In genomic region chr3:112136959-112137693, GRCh38 we compare ENCODE assay signal across 8 cellular contexts. TPM values are rescaled to one million over a fixed set of nuclear protein-coding genes. Genes with fewer than 3 reads are reported as not detected.
DNase-seq lines count a peak whose midpoint lies in the region; ATAC-seq and TF ChIP-seq lines count a peak whose summit lies in the region.

No MANE protein-coding gene starts in this region.

- H3K27me3 ChIP-seq in A673 (replicated peaks; ENCODE audit: insufficient read depth, low read depth, low read length, poor library complexity) = no peaks in the 10 kb centered on the region
- H3K27me3 ChIP-seq in body of pancreas = no peaks in the 10 kb centered on the region
- no peaks in the 10 kb centered on the region for H3K27me3 ChIP-seq in tibial nerve

- H3K4me1 ChIP-seq in A673 (ENCODE audit: insufficient read depth, low read length, poor library complexity, severe bottlenecking) (no peaks in the 10 kb centered on the region), body of pancreas (peaks cover 21% of the 10 kb centered on the region), tibial nerve (peaks cover 0 to 16% (median 6%) of the 10 kb centered on the region in 4 donors)

- H3K27ac ChIP-seq in A673 (ENCODE audit: low read depth, low read length, poor library complexity, severe bottlenecking) (no peak overlapping the region), body of pancreas (no peak overlapping the region), tibial nerve (peak overlapping the region in 2 of 4 donors; percentile 13 to 21)

- H3K9me3 ChIP-seq in A673 (ENCODE audit: low read depth, low read length, poor library complexity, severe bottlenecking) (no peaks in the 10 kb centered on the region), body of pancreas (no peaks in the 10 kb centered on the region), tibial nerve (no peaks in the 10 kb centered on the region)

- intact Hi-C loops in A673 (cut with micrococcal nuclease; ENCODE audit: unreplicated experiment) (loop anchor here (2.0 to 10.0 kb wide), 2 partner anchors 178 to 382 kb away; no protein-coding TSS in a partner anchor), body of pancreas (cut with DNase I) (no loop called here)

- peak; percentile 28 for ATAC-seq in HG03520 (IDR thresholded peaks at IDR 0.05; ENCODE audit: unreplicated experiment)
- ATAC-seq in body of pancreas = no peak

- BruUV-seq in A673 (replicated peaks; lab: Mats Ljungman, UMichigan) = no TSS peak

- 43 to 55% methylated on average over 5 of the region's 5 CpGs for whole genome bisulfite sequencing in body of pancreas, 2 donors
- WGBS in tibial nerve, 2 donors = 26 to 32% methylated on average over 5 of the region's 5 CpGs

- DNase-seq in A673 (ENCODE audit: low spot score) (peak; percentile 71), GM10248 (ENCODE audit: extremely low spot score) (no peak), NOMO-1 treated with dmso at 0.1 percent for 144 hours (lab: John Stamatoyannopoulos, UW; ENCODE audit: unreplicated experiment) (peak; percentile 15), body of pancreas (no peak), kidney glomerular epithelial cell (lab: John Stamatoyannopoulos, UW) (peak; percentile 64), tibial nerve (ENCODE audit: low spot score in 2 of 2) (peak in 1 of 2 donors; percentile 41), SKM-1 treated with dmso at 0.1 percent for 144 hours (lab: John Stamatoyannopoulos, UW; ENCODE audit: unreplicated experiment) (no peak)

- no peak overlapping the region for H3K4me3 ChIP-seq in A673 (ENCODE audit: low read depth, low read length, poor library complexity, severe bottlenecking)
- no peak overlapping the region for H3K4me3 ChIP-seq in body of pancreas
- no peak overlapping the region for H3K4me3 ChIP-seq in tibial nerve

- peak; percentile 77 for TF ChIP-seq CTCF in A673 (conservative IDR thresholded peaks at IDR 0.05; ENCODE audit: low read depth, low read length)
- peak; percentile 72 for TF ChIP-seq CTCF in GM10248 (IDR thresholded peaks at IDR 0.05; ENCODE audit: control extremely low read depth, extremely low read depth, low read depth, missing control alignments)
- TF ChIP-seq CTCF in body of pancreas (IDR thresholded peaks at IDR 0.05) = peak in 6 of 7 experiments; percentile 4 to 41 (median 27)
- TF ChIP-seq CTCF in tibial nerve (IDR thresholded peaks at IDR 0.05) = peak in 4 of 5 experiments; percentile 24 to 57 (median 50)

- POLR2A ChIA-PET in A673 (lab: Charles Lee; ENCODE audit: low non-redundant PET) (no interaction called here), GM10248 (lab: Yijun Ruan, JAX) (no interaction called here)

- TF ChIP-seq EP300 in tibial nerve (IDR thresholded peaks at IDR 0.05) = no peak

- H3K36me3 ChIP-seq in A673 (ENCODE audit: insufficient read depth, low read length, poor library complexity, severe bottlenecking) = no peaks in the 10 kb centered on the region
- H3K36me3 ChIP-seq in body of pancreas (replicated peaks in 1 of 2; ENCODE audit: insufficient read depth in 1 of 2, low read depth in 2 of 2) = no peaks in the 10 kb centered on the region
- no peaks in the 10 kb centered on the region for H3K36me3 ChIP-seq in tibial nerve

- CTCF ChIA-PET in A673 (lab: Charles Lee) = interaction anchor here (0.5 to 1.2 kb wide), 4 partner anchors 147 to 407 kb away, joined by 3 to 5 read pairs (median 4); partner anchors contain the start of gene SLC9C1
- CTCF ChIA-PET in GM10248 (lab: Yijun Ruan, JAX) = interaction anchor here (0.7 to 5.2 kb wide), 46 partner anchors 9 to 474 kb away, joined by 3 to 61 read pairs (median 5); partner anchors contain the start of genes CD200 and SLC9C1

- TF ChIP-seq POLR2A in body of pancreas (IDR thresholded peaks at IDR 0.05) (no peak), tibial nerve (IDR thresholded peaks at IDR 0.05) (no peak)

RNA-seq across cellular contexts. Expression of gene GCSAM, which starts 4.1 kb away (rescaled TPM):
- total RNA-seq in A673 (2021) (not detected in 2 replicates), body of pancreas (not detected), tibial nerve (1 to 10 TPM in 1 of 4 donors, under 1 TPM in 1, not detected in 2; under 0.01 to 2.0 TPM)

RNA-seq across cellular contexts. Expression of gene C3orf52, which starts 50.9 kb away (rescaled TPM):
- total RNA-seq in A673 (2021) = 0.73 and 1.0 TPM in 2 replicates
- total RNA-seq in body of pancreas = 100 to 1,000 TPM in 1 of 2 donors, 10 to 100 TPM in 1; 71.2 to 129 TPM
- total RNA-seq in tibial nerve = 1 to 10 TPM in 3 of 4 donors, under 1 TPM in 1; 0.98 to 8.5 (median 5.6) TPM

Comparison
In these comparisons a context has a peak if more than half of its experiments do, and no peak if none do; other contexts are left out.
1. DNase-seq: peak in A673 (single experiment), NOMO-1 treated with dmso at 0.1 percent for 144 hours (single experiment) and kidney glomerular epithelial cell (single experiment); none in GM10248 (single experiment), body of pancreas (0 of 4) and SKM-1 treated with dmso at 0.1 percent for 144 hours (single experiment).
2. CTCF ChIP-seq: peak in every context shown above with its lines; median percentile 77 in A673; 72 in GM10248; 50 in tibial nerve; 27 in body of pancreas.
3. RNA of gene C3orf52, which starts 50.9 kb away (total RNA-seq): 71.2 to 129 TPM in body of pancreas; 0.98 to 8.5 TPM in tibial nerve and 0.73 to 1.0 TPM in A673; every median in the first group is over 4 times any median in the second.